ENCODE assay signal across 8 cellular contexts in the genomic region with DNA sequence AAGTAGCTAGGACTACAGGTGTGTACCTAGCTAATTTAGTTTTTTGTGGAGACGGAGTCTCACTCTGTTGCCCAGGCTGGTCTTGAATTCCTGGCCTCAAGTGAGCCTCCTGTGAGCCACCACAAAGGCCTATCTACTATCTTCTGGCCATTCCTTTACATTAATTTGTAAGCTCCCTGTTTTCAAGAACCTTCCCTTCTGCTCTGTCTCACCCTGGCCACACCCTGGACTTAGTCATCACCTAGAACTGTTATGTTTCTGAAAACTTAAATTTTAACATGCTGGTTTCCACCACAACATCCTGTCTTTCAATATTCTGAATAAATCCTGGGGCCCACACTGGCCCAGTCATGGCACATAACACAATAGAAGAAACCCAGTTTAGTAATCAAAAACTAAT. TPM values are rescaled to one million over a fixed set of nuclear protein-coding genes. Genes with fewer than 3 reads are reported as not detected.
A peak's percentile ranks its signal among the peaks of the same experiment; 100 is the strongest.
DNase-seq lines count a peak whose midpoint lies in the region; ATAC-seq and TF ChIP-seq lines count a peak whose summit lies in the region.

No MANE protein-coding gene starts in this region.

- no peaks in the 10 kb centered on the region for H3K9me3 ChIP-seq in esophagus squamous epithelium
- no peaks in the 10 kb centered on the region for H3K9me3 ChIP-seq in thymus (ENCODE audit: control insufficient read depth)
- H3K9me3 ChIP-seq in tibial nerve, result no peaks in the 10 kb centered on the region

- H3K36me3 ChIP-seq in esophagus squamous epithelium (no peaks in the 10 kb centered on the region), thymus (ENCODE audit: control insufficient read depth, insufficient read depth) (no peaks in the 10 kb centered on the region), tibial nerve (no peaks in the 10 kb centered on the region)

- no peak for TF ChIP-seq CTCF in esophagus squamous epithelium (IDR thresholded peaks at IDR 0.05)
- TF ChIP-seq CTCF in lower leg skin (IDR thresholded peaks at IDR 0.05), result no peak
- no peak for TF ChIP-seq CTCF in tibial nerve (IDR thresholded peaks at IDR 0.05)

- H3K27ac Mint-ChIP-seq in activated CD4-positive, alpha-beta T cell treated with anti-CD3 and anti-CD28 coated beads for 36 hours, result peak overlapping the region; percentile 97

- H3K4me3 Mint-ChIP-seq in activated CD4-positive, alpha-beta T cell treated with anti-CD3 and anti-CD28 coated beads for 36 hours, result peak overlapping the region; percentile 40

- H3K9me3 Mint-ChIP-seq in activated CD4-positive, alpha-beta T cell treated with anti-CD3 and anti-CD28 coated beads for 36 hours (ENCODE audit: low read depth), result no peaks in the 10 kb centered on the region

- CTCF ChIA-PET in activated CD4-positive, alpha-beta T cell treated with anti-CD3 and anti-CD28 coated beads for 36 hours (lab: Charles Lee), result interaction anchor here (0.6 to 4.4 kb wide), 18 partner anchors 10 to 665 kb away, joined by 3 to 33 read pairs (median 4); partner anchors contain the start of genes NDUFS2, PPOX and TOMM40L

- no peak for TF ChIP-seq EP300 in tibial nerve (IDR thresholded peaks at IDR 0.05)

- H3K27me3 Mint-ChIP-seq in activated CD4-positive, alpha-beta T cell treated with anti-CD3 and anti-CD28 coated beads for 36 hours, result no peaks in the 10 kb centered on the region

- H3K27ac ChIP-seq in esophagus squamous epithelium, result peak overlapping the region; percentile 51 to 73 (median 62)
- H3K27ac ChIP-seq in thymus (ENCODE audit: low read depth), result peak overlapping the region; percentile 52
- peak overlapping the region in 2 of 4 donors; percentile 21 to 75 for H3K27ac ChIP-seq in tibial nerve

- TF ChIP-seq POLR2A in esophagus squamous epithelium (IDR thresholded peaks at IDR 0.05), result no peak
- TF ChIP-seq POLR2A in lower leg skin (IDR thresholded peaks at IDR 0.05), result no peak
- TF ChIP-seq POLR2A in tibial nerve (IDR thresholded peaks at IDR 0.05), result no peak

- H3K4me1 Mint-ChIP-seq in activated CD4-positive, alpha-beta T cell treated with anti-CD3 and anti-CD28 coated beads for 36 hours, result peaks cover 76% of the 10 kb centered on the region

- H3K36me3 Mint-ChIP-seq in activated CD4-positive, alpha-beta T cell treated with anti-CD3 and anti-CD28 coated beads for 36 hours (ENCODE audit: low read depth), result no peaks in the 10 kb centered on the region

- peak; percentile 79 for DNase-seq in activated CD4-positive, alpha-beta T cell treated with anti-CD3 and anti-CD28 coated beads for 36 hours
- DNase-seq in esophagus squamous epithelium (lab: John Stamatoyannopoulos, UW) (no peak), lower leg skin (ENCODE audit: low spot score in 2 of 2) (no peak), AML-193 (lab: John Stamatoyannopoulos, UW) (no peak), tibial nerve (ENCODE audit: low spot score in 2 of 2) (no peak)

- no peaks in the 10 kb centered on the region for H3K27me3 ChIP-seq in esophagus squamous epithelium
- H3K27me3 ChIP-seq in thymus (ENCODE audit: control insufficient read depth, insufficient read depth), result no peaks in the 10 kb centered on the region
- no peaks in the 10 kb centered on the region for H3K27me3 ChIP-seq in tibial nerve

- ATAC-seq in GM18519 (IDR thresholded peaks at IDR 0.05; ENCODE audit: low FRiP score, unreplicated experiment) (peak; percentile 32), HG03103 (IDR thresholded peaks at IDR 0.05; ENCODE audit: low read depth, unreplicated experiment) (peak; percentile 34)
- peak; percentile 68 for ATAC-seq in activated CD4-positive, alpha-beta T cell treated with anti-CD3 and anti-CD28 coated beads for 36 hours

- 75 to 80% methylated on average over 1 of the region's 1 CpG for WGBS in esophagus squamous epithelium, 2 donors
- 96% methylated on average over 1 of the region's 1 CpG for WGBS in thymus
- 61 to 82% methylated on average over 1 of the region's 1 CpG for WGBS in lower leg skin, 2 donors
- WGBS in tibial nerve, 2 donors, result 100% methylated on average over 1 of the region's 1 CpG

- intact Hi-C loops in activated CD4-positive, alpha-beta T cell treated with anti-CD3 and anti-CD28 coated beads for 36 hours (cut with DNase I, micrococcal nuclease), result loop anchor here in 1 of 2 experiments (1.0 to 5.0 kb wide), 2 partner anchors 16 to 205 kb away; partner anchors contain the start of gene PPOX
- intact Hi-C loops in esophagus squamous epithelium (cut with DNase I), result no loop called here
- intact Hi-C loops in lower leg skin (cut with DNase I; ENCODE audit: low total_unique reads), result no loop called here

- H3K4me1 ChIP-seq in esophagus squamous epithelium, result peaks cover 0 to 95% (median 38%) of the 10 kb centered on the region in 3 donors
- H3K4me1 ChIP-seq in thymus (ENCODE audit: control insufficient read depth, insufficient read depth, low read length), result peaks cover 16% of the 10 kb centered on the region
- H3K4me1 ChIP-seq in tibial nerve, result peaks cover 0 to 31% (median 13%) of the 10 kb centered on the region in 4 donors

- H3K4me3 ChIP-seq in esophagus squamous epithelium (no peak overlapping the region), thymus (ENCODE audit: low read length) (no peak overlapping the region), lower leg skin (ENCODE audit: low read depth, poor library complexity, severe bottlenecking) (no peak overlapping the region), tibial nerve (no peak overlapping the region)

- POLR2A ChIA-PET in activated CD4-positive, alpha-beta T cell treated with anti-CD3 and anti-CD28 coated beads for 36 hours (lab: Charles Lee), result interaction anchor here (0.6 to 1.8 kb wide), 10 partner anchors 12 to 84 kb away, joined by 3 to 13 read pairs (median 4); partner anchors contain the start of genes APOA2, DEDD, NDUFS2 and PPOX

RNA-seq across cellular contexts. Expression of gene B4GALT3, which starts 4.9 kb away (rescaled TPM):
- 10 to 100 TPM; 40.5 to 51.8 TPM for total RNA-seq in activated CD4-positive, alpha-beta T cell treated with anti-CD3 and anti-CD28 coated beads for 36 hours
- 10 to 100 TPM; 16.1 to 29.9 (median 18.1) TPM for total RNA-seq in esophagus squamous epithelium
- 32.0 TPM for polyA plus RNA-seq in thymus
- 10 to 100 TPM; 40.9 to 49.9 (median 44.0) TPM for total RNA-seq in lower leg skin
- total RNA-seq in tibial nerve, result 10 to 100 TPM; 18.8 to 41.4 (median 24.3) TPM

RNA-seq across cellular contexts. Expression of gene PPOX, which starts 16.0 kb away (rescaled TPM):
- 10 to 100 TPM; 21.5 to 28.8 TPM for total RNA-seq in activated CD4-positive, alpha-beta T cell treated with anti-CD3 and anti-CD28 coated beads for 36 hours
- total RNA-seq in esophagus squamous epithelium, result 10 to 100 TPM in 2 of 4 donors, 1 to 10 TPM in 2; 5.8 to 28.8 (median 11.7) TPM
- polyA plus RNA-seq in thymus, result 50.4 TPM
- total RNA-seq in lower leg skin, result 10 to 100 TPM; 16.7 to 46.5 (median 24.8) TPM
- total RNA-seq in tibial nerve, result 10 to 100 TPM; 25.6 to 39.3 (median 26.5) TPM

RNA-seq across cellular contexts. Expression of gene ADAMTS4, which starts 16.6 kb away (rescaled TPM):
- under 1 TPM; 0.40 to 0.71 TPM for total RNA-seq in activated CD4-positive, alpha-beta T cell treated with anti-CD3 and anti-CD28 coated beads for 36 hours
- total RNA-seq in esophagus squamous epithelium, result 1 to 10 TPM; 1.3 to 2.6 (median 1.8) TPM
- 3.0 TPM for polyA plus RNA-seq in thymus
- 10 to 100 TPM in 1 of 4 donors, 1 to 10 TPM in 2, under 1 TPM in 1; 0.20 to 15.3 (median 4.2) TPM for total RNA-seq in lower leg skin
- 10 to 100 TPM in 3 of 4 donors, 1 to 10 TPM in 1; 9.0 to 54.9 (median 19.5) TPM for total RNA-seq in tibial nerve

RNA-seq across cellular contexts. Expression of gene NDUFS2, which starts 20.0 kb away (rescaled TPM):
- 10 to 100 TPM; 71.8 to 92.0 TPM for total RNA-seq in activated CD4-positive, alpha-beta T cell treated with anti-CD3 and anti-CD28 coated beads for 36 hours
- 100 to 1,000 TPM in 2 of 4 donors, 10 to 100 TPM in 2; 77.7 to 140 (median 93.7) TPM for total RNA-seq in esophagus squamous epithelium
- polyA plus RNA-seq in thymus, result 39.9 TPM
- 100 to 1,000 TPM in 3 of 4 donors, 10 to 100 TPM in 1; 88.7 to 127 (median 106) TPM for total RNA-seq in lower leg skin
- total RNA-seq in tibial nerve, result 100 to 1,000 TPM in 2 of 4 donors, 10 to 100 TPM in 2; 73.0 to 118 (median 103) TPM

RNA-seq across cellular contexts. Expression of gene USP21, which starts 22.9 kb away (rescaled TPM):
- 10 to 100 TPM; 25.1 to 32.0 TPM for total RNA-seq in activated CD4-positive, alpha-beta T cell treated with anti-CD3 and anti-CD28 coated beads for 36 hours
- 10 to 100 TPM; 12.1 to 20.4 (median 17.0) TPM for total RNA-seq in esophagus squamous epithelium
- 23.4 TPM for polyA plus RNA-seq in thymus
- total RNA-seq in lower leg skin, result 10 to 100 TPM; 13.7 to 28.8 (median 25.3) TPM
- total RNA-seq in tibial nerve, result 10 to 100 TPM; 12.9 to 53.1 (median 20.6) TPM
